Comparison of ENCODE assay signal across 11 cellular contexts in the genomic region with DNA sequence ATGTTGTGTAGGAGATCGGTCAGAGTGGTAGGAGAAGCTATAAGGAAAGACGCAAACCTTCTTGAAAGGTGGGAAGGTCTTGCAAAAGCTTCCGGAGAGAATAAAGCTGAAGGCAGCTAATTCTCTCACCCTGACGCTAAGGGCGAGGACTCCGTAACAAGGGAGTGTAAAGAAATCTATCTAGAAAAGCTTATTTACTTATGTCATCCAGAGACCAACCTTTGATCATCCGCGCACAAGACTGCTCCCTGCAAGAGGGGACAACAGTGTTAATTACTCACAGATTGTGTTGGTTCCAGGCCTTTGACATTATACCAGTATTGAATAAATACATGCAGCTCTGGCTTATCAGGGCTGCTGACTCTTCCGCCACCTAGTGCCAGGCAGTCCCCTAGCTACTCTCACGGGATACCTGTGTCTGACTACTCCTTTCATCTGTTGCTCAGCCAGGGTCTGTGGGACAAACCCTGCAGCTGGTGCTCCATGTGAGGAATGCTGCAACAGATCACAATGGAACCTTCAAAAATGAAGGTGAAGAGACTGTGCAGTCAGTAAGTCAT.
DNase-seq lines count a peak whose midpoint lies in the region; ATAC-seq, FAIRE-seq and TF ChIP-seq lines count a peak whose summit lies in the region.
"Had no signal": no experiment of that assay in that cellular context is flagged by ENCODE, and none has a peak within 500 bp of the region (broad histone marks: within the 10 kb centered on the region; RNA-seq: fewer than 3 reads in every experiment).

No MANE protein-coding gene starts in this region.

- H3K4me3 Mint-ChIP-seq in activated CD8-positive, alpha-beta T cell treated with anti-CD3 and anti-CD28 coated beads for 36 hours: no peak overlapping the region
- H3K4me3 Mint-ChIP-seq: CD8-positive, alpha-beta T cell; naive B cell; stimulated activated naive CD8-positive, alpha-beta T cell treated with anti-CD3 and anti-CD28 coated beads, Interleukin-15, Interleukin-2, amounts not matched to agents 100 ng/mL and 50 ng/mL, for 24 hours had no signal

- no peaks in the 10 kb centered on the region for H3K36me3 Mint-ChIP-seq in activated CD8-positive, alpha-beta T cell treated with anti-CD3 and anti-CD28 coated beads for 36 hours (ENCODE audit: low read depth)
- H3K36me3 Mint-ChIP-seq: CD8-positive, alpha-beta T cell had no signal

- DNase-seq in SIG-M5 treated with dmso at 0.1 percent for 504 hours (lab: John Stamatoyannopoulos, UW; ENCODE audit: unreplicated experiment) (peak; percentile 41), SIG-M5 (lab: John Stamatoyannopoulos, UW) (no peak), Panc1 (ENCODE audit: low read depth, low spot score) (no peak), fibroblast of the aortic adventitia (ENCODE audit: low read depth) (no peak), small intestine (peak; percentile 74), retina (no peak), head of caudate nucleus (no peak)
- DNase-seq in activated CD8-positive, alpha-beta T cell treated with anti-CD3 and anti-CD28 coated beads for 36 hours: no peak
- DNase-seq: CD8-positive, alpha-beta T cell; naive B cell had no signal

- H3K4me3 ChIP-seq in Panc1 (ENCODE audit: low read depth in 2 of 2, low read length in 2 of 2) (no peak overlapping the region), fibroblast of the aortic adventitia (ENCODE audit: low read depth, low read length) (no peak overlapping the region), small intestine (ENCODE audit: low read depth in 1 of 2, low read length in 2 of 2) (no peak overlapping the region)

- H3K27me3 Mint-ChIP-seq in activated CD8-positive, alpha-beta T cell treated with anti-CD3 and anti-CD28 coated beads for 36 hours: no peaks in the 10 kb centered on the region
- H3K27me3 Mint-ChIP-seq: naive B cell; stimulated activated naive CD8-positive, alpha-beta T cell treated with anti-CD3 and anti-CD28 coated beads, Interleukin-15, Interleukin-2, amounts not matched to agents 100 ng/mL and 50 ng/mL, for 24 hours had no signal

- no peaks in the 10 kb centered on the region for H3K9me3 ChIP-seq in Panc1 (ENCODE audit: control insufficient read depth, insufficient read depth, low read depth, low read length)
- no peaks in the 10 kb centered on the region for H3K9me3 ChIP-seq in small intestine (ENCODE audit: control insufficient read depth, low read depth)

- no TSS peak for BruUV-seq in Panc1 (replicated peaks; lab: Mats Ljungman, UMichigan)

- H3K4me1 Mint-ChIP-seq in activated CD8-positive, alpha-beta T cell treated with anti-CD3 and anti-CD28 coated beads for 36 hours (ENCODE audit: low read depth): no peaks in the 10 kb centered on the region
- H3K4me1 Mint-ChIP-seq: naive B cell had no signal

- no peak overlapping the region for H3K27ac ChIP-seq in Panc1 (ENCODE audit: low read length)
- H3K27ac ChIP-seq in small intestine (ENCODE audit: low read depth in 1 of 2, low read length in 1 of 2): no peak overlapping the region

- in situ Hi-C loops in Panc1 (cut with HindIII; ENCODE audit: low pct_unique_long_range_greater_than_20kb, low sequenced_read_pairs): no loop called here

- no peak overlapping the region for H3K27ac Mint-ChIP-seq in activated CD8-positive, alpha-beta T cell treated with anti-CD3 and anti-CD28 coated beads for 36 hours
- H3K27ac Mint-ChIP-seq: CD8-positive, alpha-beta T cell; naive B cell; stimulated activated naive CD8-positive, alpha-beta T cell treated with anti-CD3 and anti-CD28 coated beads, Interleukin-15, Interleukin-2, amounts not matched to agents 100 ng/mL and 50 ng/mL, for 24 hours had no signal

- TF ChIP-seq CTCF in Panc1 (IDR thresholded peaks at IDR 0.05) (peak; percentile 66), fibroblast of the aortic adventitia (IDR thresholded peaks at IDR 0.05; ENCODE audit: insufficient read depth, low read length) (peak; percentile 16)
- TF ChIP-seq CTCF in activated CD8-positive, alpha-beta T cell treated with anti-CD3 and anti-CD28 coated beads for 36 hours (IDR thresholded peaks at IDR 0.05): no peak

- ATAC-seq in Panc1: peak; percentile 69; the same call in 1 of the 2 replicates
- no peak for ATAC-seq in activated CD8-positive, alpha-beta T cell treated with anti-CD3 and anti-CD28 coated beads for 36 hours
- ATAC-seq: CD8-positive, alpha-beta T cell had no signal

- H3K36me3 ChIP-seq in Panc1 (ENCODE audit: control insufficient read depth, insufficient read depth, low read length): no peaks in the 10 kb centered on the region
- no peaks in the 10 kb centered on the region for H3K36me3 ChIP-seq in small intestine (ENCODE audit: control insufficient read depth in 2 of 2, insufficient read depth in 2 of 2, low read length in 2 of 2)

- no peak for FAIRE-seq in small intestine (lab: Jason Lieb, UNC)

- CTCF ChIA-PET in Panc1 (lab: Charles Lee): no interaction called here
- CTCF ChIA-PET in activated CD8-positive, alpha-beta T cell treated with anti-CD3 and anti-CD28 coated beads for 36 hours (lab: Charles Lee): interaction anchor here (0.9 kb wide), 1 partner anchor 22 kb away, joined by 4 read pairs; no protein-coding TSS in a partner anchor

- POLR2A ChIA-PET in Panc1 (lab: Charles Lee): no interaction called here
- POLR2A ChIA-PET in activated CD8-positive, alpha-beta T cell treated with anti-CD3 and anti-CD28 coated beads for 36 hours (lab: Charles Lee): interaction anchor here (0.6 to 1.1 kb wide), 2 partner anchors 9 to 22 kb away, joined by 3 read pairs; no protein-coding TSS in a partner anchor

- intact Hi-C loops in Panc1 (cut with micrococcal nuclease; ENCODE audit: unreplicated experiment): no loop called here
- intact Hi-C loops in head of caudate nucleus (cut with DNase I): no loop called here
- intact Hi-C loops in activated CD8-positive, alpha-beta T cell treated with anti-CD3 and anti-CD28 coated beads for 36 hours (cut with micrococcal nuclease): no loop called here

- WGBS in small intestine, 3 donors: 15 to 52% (median 27%) methylated on average over 10 of the region's 10 CpGs

- H3K4me1 ChIP-seq in Panc1 (ENCODE audit: control insufficient read depth, insufficient read depth, low read length) (no peaks in the 10 kb centered on the region), small intestine (ENCODE audit: control insufficient read depth in 2 of 2, insufficient read depth in 1 of 2, low read depth in 1 of 2, low read length in 1 of 2) (no peaks in the 10 kb centered on the region)

- no peaks in the 10 kb centered on the region for H3K9me3 Mint-ChIP-seq in activated CD8-positive, alpha-beta T cell treated with anti-CD3 and anti-CD28 coated beads for 36 hours
- H3K9me3 Mint-ChIP-seq: CD8-positive, alpha-beta T cell had no signal

- H3K27me3 ChIP-seq in Panc1 (ENCODE audit: control insufficient read depth, insufficient read depth, low read length): no peaks in the 10 kb centered on the region
- no peaks in the 10 kb centered on the region for H3K27me3 ChIP-seq in small intestine (ENCODE audit: control insufficient read depth in 2 of 2, insufficient read depth in 2 of 2, low read length in 2 of 2)

Comparison
In these comparisons a context has a peak if more than half of its experiments do, and no peak if none do; other contexts are left out.
1. DNase-seq: peak in SIG-M5 treated with dmso at 0.1 percent for 504 hours (single experiment) and small intestine (single experiment); none in SIG-M5 (single experiment), Panc1 (single experiment), fibroblast of the aortic adventitia (single experiment), retina (single experiment), head of caudate nucleus (0 of 42) and activated CD8-positive, alpha-beta T cell treated with anti-CD3 and anti-CD28 coated beads for 36 hours (single experiment).